Comparison of ENCODE assay signal across 23 cellular contexts in genomic region chr14:36177489-36177888, GRCh38. TPM values are rescaled to one million over a fixed set of nuclear protein-coding genes. Genes with fewer than 3 reads are reported as not detected.
DNase-seq lines count a peak whose midpoint lies in the region; ATAC-seq and TF ChIP-seq lines count a peak whose summit lies in the region.
"Had no signal": no experiment of that assay in that cellular context is flagged by ENCODE, and none has a peak within 500 bp of the region (broad histone marks: within the 10 kb centered on the region; RNA-seq: fewer than 3 reads in every experiment).

No MANE protein-coding gene starts in this region.

- CTCF ChIA-PET in HEK293 (lab: Yijun Ruan, JAX): no interaction called here

- H3K36me3 ChIP-seq in HEK293 (ENCODE audit: control insufficient read depth in 2 of 2, insufficient read depth in 1 of 2, low read length in 2 of 2): no peaks in the 10 kb centered on the region
- no peaks in the 10 kb centered on the region for H3K36me3 ChIP-seq in stomach
- H3K36me3 ChIP-seq: BE2C; BLaER1 treated with 17β-estradiol and CSF1 and Interleukin-3, amounts not matched to agents 10 nM and 100 nM; HAP-1 had no signal

- H3K4me3 Mint-ChIP-seq in nephron: no peak overlapping the region
- H3K4me3 Mint-ChIP-seq in stimulated activated memory B cell treated with anti-CD40 and anti-IgM and Interleukin-4, amounts not matched to agents 10 μg/mL and 1 μg/mL and 100 μg/mL, for 72 hours: no peak overlapping the region
- H3K4me3 Mint-ChIP-seq: CD14-positive monocyte; CD4-positive, alpha-beta T cell; CD8-positive, alpha-beta memory T cell had no signal

- H3K4me1 ChIP-seq in HEK293 (ENCODE audit: control insufficient read depth, insufficient read depth, low read length) (no peaks in the 10 kb centered on the region), stomach (no peaks in the 10 kb centered on the region)
- H3K4me1 ChIP-seq: A549, BE2C, HAP-1 had no signal

- H3K9me3 ChIP-seq in HEK293 (ENCODE audit: control insufficient read depth, insufficient read depth, low read depth, low read length) (no peaks in the 10 kb centered on the region), stomach (no peaks in the 10 kb centered on the region)
- H3K9me3 ChIP-seq: A549; BE2C; BLaER1 treated with 17β-estradiol and CSF1 and Interleukin-3, amounts not matched to agents 10 nM and 100 nM; HAP-1 had no signal

- no peak overlapping the region for H3K27ac ChIP-seq in HEK293 (ENCODE audit: extremely low read depth, low read depth, low read length)
- no peak overlapping the region for H3K27ac ChIP-seq in stomach
- H3K27ac ChIP-seq: A549; BLaER1 treated with 17β-estradiol and CSF1 and Interleukin-3, amounts not matched to agents 10 nM and 100 nM; GM23248 had no signal

- H3K27me3 ChIP-seq in stomach: no peaks in the 10 kb centered on the region
- H3K27me3 ChIP-seq: BLaER1 treated with 17β-estradiol and CSF1 and Interleukin-3, amounts not matched to agents 10 nM and 100 nM had no signal

- H3K36me3 Mint-ChIP-seq in nephron (ENCODE audit: low read depth): no peaks in the 10 kb centered on the region
- H3K36me3 Mint-ChIP-seq in stimulated activated memory B cell treated with anti-CD40 and anti-IgM and Interleukin-4, amounts not matched to agents 10 μg/mL and 1 μg/mL and 100 μg/mL, for 72 hours: no peaks in the 10 kb centered on the region
- H3K36me3 Mint-ChIP-seq: CD14-positive monocyte; CD8-positive, alpha-beta memory T cell had no signal

- H3K27me3 Mint-ChIP-seq in nephron (ENCODE audit: low read depth): peaks cover 2% of the 10 kb centered on the region
- H3K27me3 Mint-ChIP-seq in stimulated activated memory B cell treated with anti-CD40 and anti-IgM and Interleukin-4, amounts not matched to agents 10 μg/mL and 1 μg/mL and 100 μg/mL, for 72 hours: no peaks in the 10 kb centered on the region

- TF ChIP-seq CTCF in HEK293 (tag by site-specific recombination; IDR thresholded peaks at IDR 0.05) (no peak), nephron (IDR thresholded peaks at IDR 0.05; ENCODE audit: unreplicated experiment in 3 of 3) (no peak), stomach (IDR thresholded peaks at IDR 0.05) (no peak)

- ATAC-seq in stimulated activated memory B cell treated with anti-CD40 and anti-IgM and Interleukin-4, amounts not matched to agents 10 μg/mL and 1 μg/mL and 100 μg/mL, for 72 hours: peak; percentile 27
- ATAC-seq in GM18519 (IDR thresholded peaks at IDR 0.05; ENCODE audit: low FRiP score, unreplicated experiment): no peak
- ATAC-seq: A549, GM12878 had no signal

- no peak for TF ChIP-seq EP300 in stomach (IDR thresholded peaks at IDR 0.05)

- intact Hi-C loops in stomach (cut with DNase I; ENCODE audit: low total_unique reads): no loop called here

- H3K4me3 ChIP-seq in HEK293 (ENCODE audit: low read depth, low read length) (no peak overlapping the region), stomach (no peak overlapping the region)
- H3K4me3 ChIP-seq: A549; BLaER1 treated with 17β-estradiol and CSF1 and Interleukin-3, amounts not matched to agents 10 nM and 100 nM; GM12878; GM23248; HAP-1 had no signal

- H3K9me3 Mint-ChIP-seq in nephron: no peaks in the 10 kb centered on the region
- H3K9me3 Mint-ChIP-seq in stimulated activated memory B cell treated with anti-CD40 and anti-IgM and Interleukin-4, amounts not matched to agents 10 μg/mL and 1 μg/mL and 100 μg/mL, for 72 hours: no peaks in the 10 kb centered on the region
- H3K9me3 Mint-ChIP-seq: CD4-positive, alpha-beta T cell; CD8-positive, alpha-beta memory T cell had no signal

- DNase-seq in stomach (no peak), NCI-H1092 (lab: John Stamatoyannopoulos, UW) (no peak)
- DNase-seq: 8988T; ACHN; AML-193; BE2C; CD4-positive, alpha-beta T cell; CD8-positive, alpha-beta memory T cell; DMS 273 treated with DMSO at 0.1 percent for 48 hours; DMS79; EL; GDM1; GM23248 had no signal

- H3K27ac Mint-ChIP-seq in nephron: peak overlapping the region; percentile 17 to 92 (median 84)
- no peak overlapping the region for H3K27ac Mint-ChIP-seq in stimulated activated memory B cell treated with anti-CD40 and anti-IgM and Interleukin-4, amounts not matched to agents 10 μg/mL and 1 μg/mL and 100 μg/mL, for 72 hours
- H3K27ac Mint-ChIP-seq: CD4-positive, alpha-beta T cell had no signal

- peaks cover 18% of the 10 kb centered on the region for H3K4me1 Mint-ChIP-seq in nephron
- no peaks in the 10 kb centered on the region for H3K4me1 Mint-ChIP-seq in stimulated activated memory B cell treated with anti-CD40 and anti-IgM and Interleukin-4, amounts not matched to agents 10 μg/mL and 1 μg/mL and 100 μg/mL, for 72 hours
- H3K4me1 Mint-ChIP-seq: CD14-positive monocyte; CD8-positive, alpha-beta memory T cell had no signal

- 39 to 82% (median 63%) methylated on average over 1 of the region's 1 CpG for WGBS in stomach, 5 donors

- no peak for TF ChIP-seq POLR2A in stomach (IDR thresholded peaks at IDR 0.05)

- POLR2A ChIA-PET in HEK293 (lab: Yijun Ruan, JAX): no interaction called here

TF ChIP-seq in HEK293, 187 proteins besides CTCF, POLR2A, EP300 and RAD21:
- TF ChIP-seq ZFHX2 (tag by site-specific recombination; conservative IDR thresholded peaks at IDR 0.05): peak; percentile 43
- no peak for TF ChIP-seq INSM2 (tag by site-specific recombination; IDR thresholded peaks at IDR 0.05)
- no peak for TF ChIP-seq SCRT1 (tag by site-specific recombination; IDR thresholded peaks at IDR 0.05; ENCODE audit: borderline replicate concordance)
- TF ChIP-seq ZNF280D (tag by site-specific recombination; IDR thresholded peaks at IDR 0.05): no peak
- TF ChIP-seq ZNF175 (tag by site-specific recombination; IDR thresholded peaks at IDR 0.05): no peak
- peak; percentile 77 for TF ChIP-seq EGR2 (tag by site-specific recombination; IDR thresholded peaks at IDR 0.05; ENCODE audit: low read depth)

RNA-seq across cellular contexts. Expression of gene PTCSC3, which starts 1.0 kb away (rescaled TPM):
- not detected for total RNA-seq in stomach
- under 1 TPM in 1 of 3 donors, not detected in 2; 0.65 TPM for polyA plus RNA-seq in stomach
- total RNA-seq: CD4-positive, alpha-beta T cell; CD8-positive, alpha-beta memory T cell; GM12878; GM23248; H4 had no signal
- polyA plus RNA-seq: A549; CD14-positive monocyte; CD8-positive, alpha-beta memory T cell; GM12878; GM23248 had no signal
